Comparison of ENCODE assay signal across 10 cellular contexts in the genomic region with DNA sequence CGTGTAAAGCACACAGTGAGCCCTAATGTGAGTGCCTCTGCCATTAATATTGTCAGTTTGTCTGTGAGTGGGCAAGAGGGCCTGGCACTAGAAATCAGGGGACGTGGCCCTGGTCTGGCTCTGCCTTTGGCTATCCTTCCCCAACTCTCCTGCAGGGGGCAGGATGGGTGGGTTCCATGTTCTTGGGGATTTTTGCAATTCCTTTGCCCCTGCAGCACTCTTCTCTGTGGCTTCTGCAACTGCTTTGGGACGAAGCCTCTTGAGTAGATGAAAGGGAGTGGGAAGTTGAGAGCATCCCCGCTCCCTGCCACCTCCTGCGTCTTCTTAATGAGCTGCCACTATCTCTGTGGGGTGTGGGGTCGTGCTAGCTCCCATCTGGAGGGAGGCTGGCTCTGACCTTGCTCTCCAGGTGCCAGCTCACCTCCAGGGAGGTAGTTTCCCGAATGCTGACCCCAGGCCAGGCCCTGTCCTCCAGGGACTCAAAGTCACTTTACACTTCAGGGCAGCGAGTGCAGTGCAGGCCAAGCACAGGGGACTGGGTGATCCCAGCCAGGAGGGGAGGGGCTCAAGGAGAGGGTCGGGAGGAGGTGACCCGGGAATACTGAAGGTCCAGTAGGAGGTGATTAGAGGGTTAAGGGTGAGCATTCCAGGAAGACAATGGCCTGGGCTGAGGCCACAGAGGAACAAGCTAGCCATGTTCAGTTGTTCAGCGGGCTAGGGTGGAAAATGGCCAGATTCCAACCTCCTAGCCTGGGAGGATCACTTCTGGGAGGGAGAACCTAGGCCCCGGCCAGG.
DNase-seq lines count a peak whose midpoint lies in the region; ATAC-seq, FAIRE-seq and TF ChIP-seq lines count a peak whose summit lies in the region.
"Had no signal": no experiment of that assay in that cellular context is flagged by ENCODE, and none has a peak within 500 bp of the region (broad histone marks: within the 10 kb centered on the region; RNA-seq: fewer than 3 reads in every experiment).

No MANE protein-coding gene starts in this region.

- H2AFZ ChIP-seq in GM23248 (no peak overlapping the region), astrocyte (ENCODE audit: low read depth, low read length) (no peak overlapping the region)

- peak; percentile 26 for TF ChIP-seq CTCF in astrocyte (IDR thresholded peaks at IDR 0.05; ENCODE audit: insufficient read depth, low read depth, low read length)

- in situ Hi-C loops in GM23248 (cut with MboI) = loop anchor here (25.0 kb wide), 1 partner anchor 707 kb away; no protein-coding TSS in a partner anchor

- H3K36me3 ChIP-seq in GM23248 (ENCODE audit: low read depth) (no peaks in the 10 kb centered on the region), astrocyte (ENCODE audit: insufficient read depth, low read length) (no peaks in the 10 kb centered on the region)
- H3K36me3 ChIP-seq: neutrophil had no signal

- H3K79me2 ChIP-seq in GM23248 (ENCODE audit: insufficient read depth) (no peaks in the 10 kb centered on the region), astrocyte (ENCODE audit: insufficient read depth, low read length) (no peaks in the 10 kb centered on the region)

- H3K9ac ChIP-seq in GM23248 (no peak overlapping the region), astrocyte (ENCODE audit: low read length) (no peak overlapping the region)

- H3K4me1 ChIP-seq in GM23248 (ENCODE audit: insufficient read depth) (no peaks in the 10 kb centered on the region), astrocyte (ENCODE audit: insufficient read depth, low read length) (no peaks in the 10 kb centered on the region)

- FAIRE-seq in astrocyte (lab: Jason Lieb, UNC) = no peak

- H3K27ac Mint-ChIP-seq in astrocyte (ENCODE audit: unreplicated experiment) = no peak overlapping the region

- H3K27me3 ChIP-seq in GM23248 (replicated peaks; ENCODE audit: insufficient read depth) (peaks cover 5% of the 10 kb centered on the region; the same call in 1 of the 2 replicates), astrocyte (ENCODE audit: insufficient read depth, low read length) (no peaks in the 10 kb centered on the region)

- H3K27me3 Mint-ChIP-seq in astrocyte (ENCODE audit: low read depth, unreplicated experiment) = peaks cover 17% of the 10 kb centered on the region

- WGBS in GM23248 (ENCODE audit: low coverage in 1 of 2, low lambda C conversion rate in 2 of 2, missing lambda C conversion rate in 2 of 2), 2 experiments = 15 to 16% methylated on average over 12 of the region's 12 CpGs

- H3K9me2 ChIP-seq in GM23248 (ENCODE audit: insufficient read depth) = no peaks in the 10 kb centered on the region

- H3K27ac ChIP-seq in GM23248 = no peak overlapping the region
- H3K27ac ChIP-seq in astrocyte (ENCODE audit: low read depth, low read length) = no peak overlapping the region
- H3K27ac ChIP-seq: neutrophil had no signal

- H3K36me3 Mint-ChIP-seq in astrocyte (ENCODE audit: low read depth, unreplicated experiment) = peaks cover 2% of the 10 kb centered on the region

- peak; percentile 22 for DNase-seq in DMS 273 (lab: John Stamatoyannopoulos, UW; ENCODE audit: unreplicated experiment)
- DNase-seq in DMS 273 treated with DMSO at 0.1 percent for 48 hours (lab: John Stamatoyannopoulos, UW) = no peak
- peak; percentile 19 for DNase-seq in GM23248
- no peak for DNase-seq in astrocyte (ENCODE audit: low read depth)
- DNase-seq in lung microvascular endothelial cell (ENCODE audit: low read depth in 2 of 2) = peak; percentile 22 to 24
- no peak for DNase-seq in NCI-H526 (lab: John Stamatoyannopoulos, UW)
- DNase-seq in activated T-cell treated with anti-CD3 and anti-CD28 coated beads, Interleukin-2, amount 50 U/mL, for 1 hour = no peak
- DNase-seq: 8988T had no signal

- H3K9me3 Mint-ChIP-seq in astrocyte (ENCODE audit: unreplicated experiment) = peaks cover 4% of the 10 kb centered on the region

- H3K4me1 Mint-ChIP-seq in astrocyte (ENCODE audit: low read depth, unreplicated experiment) = no peaks in the 10 kb centered on the region

- H3K4me3 Mint-ChIP-seq in astrocyte (ENCODE audit: unreplicated experiment) = no peak overlapping the region

- H3K9me3 ChIP-seq in GM23248 (ENCODE audit: low read depth) (no peaks in the 10 kb centered on the region), astrocyte (ENCODE audit: insufficient read depth, low read depth, low read length) (no peaks in the 10 kb centered on the region)
- H3K9me3 ChIP-seq: neutrophil had no signal

- no peak overlapping the region for H3K4me2 ChIP-seq in GM23248 (ENCODE audit: unreplicated experiment)
- H3K4me2 ChIP-seq in astrocyte (ENCODE audit: low read length) = no peak overlapping the region

- no peaks in the 10 kb centered on the region for H3F3A ChIP-seq in GM23248 (ENCODE audit: insufficient read depth)

- H4K20me1 ChIP-seq in GM23248 (ENCODE audit: insufficient read depth) (no peaks in the 10 kb centered on the region), astrocyte (ENCODE audit: insufficient read depth, low read length) (no peaks in the 10 kb centered on the region)

- H3K4me3 ChIP-seq in GM23248 (no peak overlapping the region), astrocyte (ENCODE audit: insufficient read depth, low read depth, low read length) (no peak overlapping the region)

- no peak for ATAC-seq in HG03521 (IDR thresholded peaks at IDR 0.05; ENCODE audit: unreplicated experiment)

Comparison
In these comparisons a context has a peak if more than half of its experiments do, and no peak if none do; other contexts are left out.
1. DNase-seq: peak in DMS 273 (single experiment), GM23248 (single experiment) and lung microvascular endothelial cell (2 of 2); none in DMS 273 treated with DMSO at 0.1 percent for 48 hours (single experiment), astrocyte (single experiment), NCI-H526 (0 of 2) and activated T-cell treated with anti-CD3 and anti-CD28 coated beads, Interleukin-2, amount 50 U/mL, for 1 hour (single experiment).